8 cellular contexts compared by ENCODE assay signal in genomic region chr13:42333613-42334328, GRCh38.
DNase-seq lines count a peak whose midpoint lies in the region; ATAC-seq and TF ChIP-seq lines count a peak whose summit lies in the region.

No MANE protein-coding gene starts in this region.

- H3K4me1 ChIP-seq in thyroid gland = no peaks in the 10 kb centered on the region

- H3K36me3 Mint-ChIP-seq in CD4-positive, alpha-beta T cell (ENCODE audit: low read depth) = no peaks in the 10 kb centered on the region

- no peaks in the 10 kb centered on the region for H3K9me3 ChIP-seq in CD4-positive, alpha-beta T cell (ENCODE audit: control insufficient read depth, low read length)
- H3K9me3 ChIP-seq in thyroid gland = no peaks in the 10 kb centered on the region

- H3K36me3 ChIP-seq in thyroid gland = no peaks in the 10 kb centered on the region

- 59 to 74% methylated on average over 11 to 12 of the region's 12 CpGs for WGBS in thyroid gland, 2 donors

- intact Hi-C loops in CD4-positive, alpha-beta T cell (cut with DNase I, micrococcal nuclease) = loop anchor here (1.0 to 10.0 kb wide), 4 partner anchors 145 to 1471 kb away; no protein-coding TSS in a partner anchor
- intact Hi-C loops in thyroid gland (cut with DNase I) = no loop called here

- H3K4me3 Mint-ChIP-seq in CD4-positive, alpha-beta T cell = no peak overlapping the region

- peak; percentile 58 for TF ChIP-seq CTCF in CD4-positive, alpha-beta T cell (IDR thresholded peaks at IDR 0.05)
- peak in 1 of 6 experiments; percentile 17 for TF ChIP-seq CTCF in thyroid gland (IDR thresholded peaks at IDR 0.05)

- H3K9me3 Mint-ChIP-seq in CD4-positive, alpha-beta T cell = no peaks in the 10 kb centered on the region

- no peak overlapping the region for H3K27ac ChIP-seq in CD4-positive, alpha-beta T cell (ENCODE audit: low read depth, low read length)
- no peak overlapping the region for H3K27ac ChIP-seq in thyroid gland

- POLR2A ChIA-PET in CD4-positive, alpha-beta T cell (lab: Charles Lee) = interaction anchor here (1.0 to 1.1 kb wide), 2 partner anchors 21 to 145 kb away, joined by 3 to 5 read pairs; no protein-coding TSS in a partner anchor

- no peak for DNase-seq in CD4-positive, alpha-beta T cell
- DNase-seq in UCSD-AML1 (lab: John Stamatoyannopoulos, UW; ENCODE audit: unreplicated experiment) (peak; percentile 48), hepatic stellate cell (ENCODE audit: low spot score) (peak; percentile 9), thyroid gland (peak; percentile 5 to 14), AML-193 (lab: John Stamatoyannopoulos, UW) (no peak)
- no peak for DNase-seq in stimulated activated naive CD4-positive, alpha-beta T cell treated with Interleukin-2 at 50 U/mL for 16 hours (lab: John Stamatoyannopoulos, UW)

- no peak overlapping the region for H3K4me3 ChIP-seq in thyroid gland (replicated peaks in 1 of 3)

- H3K27me3 Mint-ChIP-seq in CD4-positive, alpha-beta T cell = no peaks in the 10 kb centered on the region

- H3K4me1 Mint-ChIP-seq in CD4-positive, alpha-beta T cell (ENCODE audit: low read depth) = peaks cover 25% of the 10 kb centered on the region

- CTCF ChIA-PET in CD4-positive, alpha-beta T cell (lab: Charles Lee) = interaction anchor here (0.7 to 1.4 kb wide), 4 partner anchors 59 to 262 kb away, joined by 3 to 9 read pairs (median 3); no protein-coding TSS in a partner anchor

- ATAC-seq in CD4-positive, alpha-beta T cell (ENCODE audit: poor library complexity) = peak; percentile 60
- ATAC-seq in GM18870 (IDR thresholded peaks at IDR 0.05; ENCODE audit: unreplicated experiment) = peak; percentile 60
- ATAC-seq in HG03571 (IDR thresholded peaks at IDR 0.05; ENCODE audit: unreplicated experiment) = peak; percentile 63

- H3K27me3 ChIP-seq in CD4-positive, alpha-beta T cell (ENCODE audit: control insufficient read depth, insufficient read depth, low read length) = no peaks in the 10 kb centered on the region
- H3K27me3 ChIP-seq in thyroid gland = no peaks in the 10 kb centered on the region

- no peak overlapping the region for H3K27ac Mint-ChIP-seq in CD4-positive, alpha-beta T cell

- no peak for TF ChIP-seq POLR2A in thyroid gland (IDR thresholded peaks at IDR 0.05)

Comparison
In these comparisons a context has a peak if more than half of its experiments do, and no peak if none do; other contexts are left out.
1. DNase-seq: peak in UCSD-AML1 (single experiment), hepatic stellate cell (single experiment) and thyroid gland (2 of 2); none in CD4-positive, alpha-beta T cell (0 of 10), stimulated activated naive CD4-positive, alpha-beta T cell treated with Interleukin-2 at 50 U/mL for 16 hours (single experiment) and AML-193 (0 of 2).
2. Peak in every context shown above with its lines, with median percentiles within 50 percentile points of each other: ATAC-seq.